Comparison of ENCODE assay signal across 1 cellular context in the genomic region with DNA sequence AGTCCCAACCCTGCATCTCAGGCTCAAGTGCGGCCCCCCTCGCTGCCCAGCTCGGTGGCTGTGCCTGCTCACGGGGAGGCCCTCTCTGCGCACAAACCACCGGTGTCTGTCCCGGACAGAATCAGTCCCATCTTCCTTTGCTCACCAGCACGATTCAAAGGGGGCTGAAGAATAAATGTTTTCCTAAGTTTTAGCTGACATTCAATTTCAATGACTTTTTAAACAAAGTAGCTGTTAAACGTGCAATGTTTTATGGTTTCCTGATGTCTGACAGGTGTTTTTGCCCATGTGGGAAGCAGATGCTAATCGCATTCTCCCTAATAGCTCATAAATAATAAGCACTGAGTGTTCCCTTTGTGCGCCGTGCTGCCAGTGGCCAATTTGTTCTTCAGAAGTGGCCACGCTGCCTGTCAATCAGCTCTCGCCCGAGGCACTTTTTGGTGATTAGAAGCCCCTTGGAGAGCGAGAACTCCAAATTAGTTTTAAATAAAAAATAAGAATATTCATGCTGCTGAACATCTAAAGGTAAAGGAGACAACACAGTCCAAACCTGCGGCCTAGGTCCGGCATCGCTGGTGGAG.
TF ChIP-seq lines count a peak whose summit lies in the region.

No MANE protein-coding gene starts in this region.

TF ChIP-seq in GM12878, 131 proteins besides CTCF, POLR2A, EP300 and RAD21:
- TF ChIP-seq, protein P1, sequence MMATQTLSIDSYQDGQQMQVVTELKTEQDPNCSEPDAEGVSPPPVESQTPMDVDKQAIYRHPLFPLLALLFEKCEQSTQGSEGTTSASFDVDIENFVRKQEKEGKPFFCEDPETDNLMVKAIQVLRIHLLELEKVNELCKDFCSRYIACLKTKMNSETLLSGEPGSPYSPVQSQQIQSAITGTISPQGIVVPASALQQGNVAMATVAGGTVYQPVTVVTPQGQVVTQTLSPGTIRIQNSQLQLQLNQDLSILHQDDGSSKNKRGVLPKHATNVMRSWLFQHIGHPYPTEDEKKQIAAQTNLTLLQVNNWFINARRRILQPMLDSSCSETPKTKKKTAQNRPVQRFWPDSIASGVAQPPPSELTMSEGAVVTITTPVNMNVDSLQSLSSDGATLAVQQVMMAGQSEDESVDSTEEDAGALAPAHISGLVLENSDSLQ (IDR thresholded peaks at IDR 0.05): peak; percentile 64; the same call in 1 of the 2 replicates
- TF ChIP-seq, protein P2, sequence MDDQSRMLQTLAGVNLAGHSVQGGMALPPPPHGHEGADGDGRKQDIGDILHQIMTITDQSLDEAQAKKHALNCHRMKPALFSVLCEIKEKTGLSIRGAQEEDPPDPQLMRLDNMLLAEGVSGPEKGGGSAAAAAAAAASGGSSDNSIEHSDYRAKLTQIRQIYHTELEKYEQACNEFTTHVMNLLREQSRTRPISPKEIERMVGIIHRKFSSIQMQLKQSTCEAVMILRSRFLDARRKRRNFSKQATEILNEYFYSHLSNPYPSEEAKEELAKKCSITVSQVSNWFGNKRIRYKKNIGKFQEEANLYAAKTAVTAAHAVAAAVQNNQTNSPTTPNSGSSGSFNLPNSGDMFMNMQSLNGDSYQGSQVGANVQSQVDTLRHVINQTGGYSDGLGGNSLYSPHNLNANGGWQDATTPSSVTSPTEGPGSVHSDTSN (IDR thresholded peaks at IDR 0.05; ENCODE audit: insufficient replicate concordance, low read depth, low read length): peak; percentile 32
- TF ChIP-seq, protein P3, sequence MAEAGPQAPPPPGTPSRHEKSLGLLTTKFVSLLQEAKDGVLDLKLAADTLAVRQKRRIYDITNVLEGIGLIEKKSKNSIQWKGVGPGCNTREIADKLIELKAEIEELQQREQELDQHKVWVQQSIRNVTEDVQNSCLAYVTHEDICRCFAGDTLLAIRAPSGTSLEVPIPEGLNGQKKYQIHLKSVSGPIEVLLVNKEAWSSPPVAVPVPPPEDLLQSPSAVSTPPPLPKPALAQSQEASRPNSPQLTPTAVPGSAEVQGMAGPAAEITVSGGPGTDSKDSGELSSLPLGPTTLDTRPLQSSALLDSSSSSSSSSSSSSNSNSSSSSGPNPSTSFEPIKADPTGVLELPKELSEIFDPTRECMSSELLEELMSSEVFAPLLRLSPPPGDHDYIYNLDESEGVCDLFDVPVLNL (IDR thresholded peaks at IDR 0.05; ENCODE audit: low read depth, low read length): no peak
